In the genomic region with DNA sequence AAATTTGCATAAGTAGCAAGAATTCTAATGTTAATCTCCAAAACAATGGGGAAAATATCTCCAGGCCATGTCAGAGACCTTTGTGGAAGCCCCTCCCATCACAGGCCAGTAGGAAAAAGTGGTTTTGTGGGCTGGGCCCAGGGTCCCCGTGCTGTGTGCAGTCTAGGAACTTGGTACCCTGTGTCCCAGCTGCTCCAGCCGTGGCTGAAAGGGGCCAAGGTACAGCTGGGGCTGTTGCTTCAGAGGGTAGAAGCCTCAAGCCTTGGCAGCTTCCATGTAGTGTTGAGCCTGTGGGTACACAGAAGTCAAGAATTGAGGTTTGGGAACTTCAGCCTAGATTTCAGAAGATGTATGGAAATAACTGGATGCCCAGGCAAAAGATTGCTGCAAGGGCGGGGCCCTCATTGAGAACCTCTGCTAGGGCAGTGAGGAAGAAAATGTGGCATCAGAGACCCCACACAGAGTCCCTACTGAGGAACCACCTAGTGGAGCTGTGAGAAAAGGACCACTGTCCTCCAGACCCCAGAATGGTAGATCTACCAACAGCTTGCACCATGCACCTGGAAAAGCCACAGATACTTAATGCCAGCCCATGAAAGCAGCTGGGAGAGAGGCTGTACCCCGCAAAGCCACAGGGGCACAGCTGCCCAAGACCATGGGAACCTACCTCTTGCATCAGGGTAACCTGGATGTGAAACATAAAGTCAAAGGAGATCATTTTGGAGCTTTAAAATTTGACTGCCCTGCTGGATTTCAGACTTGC, we compare ENCODE assay signal across 4 cellular contexts. TPM values are rescaled to one million over a fixed set of nuclear protein-coding genes. Genes with fewer than 3 reads are reported as not detected.
"Had no signal": no experiment of that assay in that cellular context is flagged by ENCODE, and none has a peak within 500 bp of the region (broad histone marks: within the 10 kb centered on the region; RNA-seq: fewer than 3 reads in every experiment).

No MANE protein-coding gene starts in this region.

RNA-seq across cellular contexts. Expression of a gene that starts 51.0 kb away (rescaled TPM):
- total RNA-seq: activated CD8-positive, alpha-beta memory T cell treated with anti-CD3 and anti-CD28 coated beads, Interleukin-2, amount 10 ng/mL, durations not matched to agents 7 days and 5 days; activated CD8-positive, alpha-beta T cell treated with anti-CD3 and anti-CD28 coated beads, Interleukin-2, amount 10 ng/mL, durations not matched to agents 7 days and 5 days; activated T-helper 2 cell treated with anti-CD3 and anti-CD28 coated beads, Interferon-gamma antibody, Interleukin-2, Interleukin-4, amounts not matched to agents 10 μg/mL and 5 μg/mL and 100 μg/mL, durations not matched to agents 14 hours and 24 hours and 36 hours; WTC11 had no signal
